In genomic region chr13:40796649-40797048, GRCh38 we compare ENCODE assay signal across 27 cellular contexts.
"Had no signal": no experiment of that assay in that cellular context is flagged by ENCODE, and none has a peak within 500 bp of the region (broad histone marks: within the 10 kb centered on the region; RNA-seq: fewer than 3 reads in every experiment).

No MANE protein-coding gene starts in this region.

- H3K27me3 Mint-ChIP-seq: activated T-cell treated with anti-CD3 and anti-CD28 coated beads, Interleukin-2, amount 50 U/mL, for 24 hours; stimulated activated memory B cell treated with anti-CD40 and anti-IgM and Interleukin-4, amounts not matched to agents 10 μg/mL and 1 μg/mL and 100 μg/mL, for 72 hours had no signal

- H3K9me3 Mint-ChIP-seq: activated T-cell treated with anti-CD3 and anti-CD28 coated beads, Interleukin-2, amount 50 U/mL, for 24 hours; mesothelial cell of epicardium; stimulated activated memory B cell treated with anti-CD40 and anti-IgM and Interleukin-4, amounts not matched to agents 10 μg/mL and 1 μg/mL and 100 μg/mL, for 72 hours had no signal

- H3K4me3 Mint-ChIP-seq: activated T-cell treated with anti-CD3 and anti-CD28 coated beads, Interleukin-2, amount 50 U/mL, for 24 hours; mesothelial cell of epicardium; stimulated activated memory B cell treated with anti-CD40 and anti-IgM and Interleukin-4, amounts not matched to agents 10 μg/mL and 1 μg/mL and 100 μg/mL, for 72 hours had no signal

- H3K27ac Mint-ChIP-seq: activated T-cell treated with anti-CD3 and anti-CD28 coated beads, Interleukin-2, amount 50 U/mL, for 24 hours; mesothelial cell of epicardium; stimulated activated memory B cell treated with anti-CD40 and anti-IgM and Interleukin-4, amounts not matched to agents 10 μg/mL and 1 μg/mL and 100 μg/mL, for 72 hours had no signal

- DNase-seq: activated CD4-positive, alpha-beta T cell treated with anti-CD3 and anti-CD28 coated beads for 1 hour; activated CD4-positive, alpha-beta T cell treated with anti-CD3 and anti-CD28 coated beads, Interleukin-2, amount 50 U/mL, for 1 hour; activated CD8-positive, alpha-beta memory T cell treated with anti-CD3 and anti-CD28 coated beads for 24 hours; activated CD8-positive, alpha-beta memory T cell treated with anti-CD3 and anti-CD28 coated beads, Interleukin-2, amount 50 U/mL, for 4 hours; activated effector memory CD4-positive, alpha-beta T cell treated with Interleukin-2 at 50 U/mL for 16 hours; activated naive CD4-positive, alpha-beta T cell treated with anti-CD3 and anti-CD28 coated beads, Interleukin-2, amount 50 U/mL, for 16 hours; activated T-cell treated with anti-CD3 and anti-CD28 coated beads, Interleukin-2, amount 50 U/mL, for 24 hours; adrenal gland; brain microvascular endothelial cell; central memory CD4-positive, alpha-beta T cell; effector memory CD4-positive, alpha-beta T cell; hippocampal formation; left ventricle myocardium inferior; mammary epithelial cell; nucleus accumbens; small intestine; stimulated activated CD4-positive, alpha-beta T cell treated with anti-CD3 and anti-CD28 coated beads, Interleukin-2, amount 100 ng/mL, for 24 hours; stomach; WERI-Rb-1 had no signal

- H3K27me3 ChIP-seq: adrenal gland, ascending aorta, brain microvascular endothelial cell, esophagus muscularis mucosa, stomach, suprapubic skin, vagina had no signal

- ATAC-seq: sciatic nerve; stimulated activated memory B cell treated with anti-CD40 and anti-IgM and Interleukin-4, amounts not matched to agents 10 μg/mL and 1 μg/mL and 100 μg/mL, for 72 hours had no signal

- H3K4me3 ChIP-seq: adrenal gland, ascending aorta, esophagus muscularis mucosa, left ventricle myocardium inferior, stomach, suprapubic skin, vagina had no signal

- H3K27ac ChIP-seq: adrenal gland, ascending aorta, brain microvascular endothelial cell, esophagus muscularis mucosa, left ventricle myocardium inferior, parathyroid adenoma, stomach, suprapubic skin, vagina, WERI-Rb-1 had no signal

- H3K4me1 ChIP-seq: adrenal gland, ascending aorta, esophagus muscularis mucosa, left ventricle myocardium inferior, parathyroid adenoma, suprapubic skin, vagina had no signal

- H3K9me3 ChIP-seq: adrenal gland, ascending aorta, esophagus muscularis mucosa, left ventricle myocardium inferior, stomach, suprapubic skin, vagina had no signal

- H3K36me3 ChIP-seq: WERI-Rb-1 had no signal
